Comparison of ENCODE assay signal across 20 cellular contexts in genomic region chr7:134502972-134503371, GRCh38. TPM values are rescaled to one million over a fixed set of nuclear protein-coding genes. Genes with fewer than 3 reads are reported as not detected.
A peak's percentile ranks its signal among the peaks of the same experiment; 100 is the strongest.
DNase-seq lines count a peak whose midpoint lies in the region; FAIRE-seq and TF ChIP-seq lines count a peak whose summit lies in the region.
"Had no signal": no experiment of that assay in that cellular context is flagged by ENCODE, and none has a peak within 500 bp of the region (broad histone marks: within the 10 kb centered on the region; RNA-seq: fewer than 3 reads in every experiment).

No MANE protein-coding gene starts in this region.

- intact Hi-C loops in vagina (cut with DNase I), result no loop called here

- H3K4me3 ChIP-seq in vagina, result no peak overlapping the region
- H3K4me3 ChIP-seq: SK-N-MC had no signal

- H3K27ac ChIP-seq in epithelial cell of prostate, result peak overlapping the region; percentile 37
- peak overlapping the region; percentile 68 for H3K27ac ChIP-seq in vagina
- H3K27ac ChIP-seq: SK-N-MC had no signal

- no peaks in the 10 kb centered on the region for H3K36me3 ChIP-seq in vagina
- H3K36me3 ChIP-seq: BE2C had no signal

- DNase-seq in RCC 7860 (ENCODE audit: low spot score) (no peak), epithelial cell of prostate (ENCODE audit: low read depth, low spot score) (no peak), vagina (ENCODE audit: extremely low spot score in 2 of 2) (no peak), RPMI8226 (no peak), epidermal melanocyte (ENCODE audit: insufficient read length, low spot score) (no peak), OCI-M1 (lab: John Stamatoyannopoulos, UW) (no peak)
- DNase-seq: ACHN; BE2C; CD4-positive, CD25-positive, alpha-beta regulatory T cell; H9; KG1; MM.1S; NCI-H1694; NCI-H2081; NCI-H2227 treated with DMSO at 0.1 percent for 48 hours; NCI-H526 treated with DMSO at 0.1 percent for 48 hours had no signal

- no peak for TF ChIP-seq POLR2A in vagina (IDR thresholded peaks at IDR 0.05)

- H3K9me3 ChIP-seq in vagina, result no peaks in the 10 kb centered on the region
- H3K9me3 ChIP-seq: BE2C had no signal

- peak; percentile 37 for FAIRE-seq in G401.6 (lab: Jason Lieb, UNC)
- FAIRE-seq in RCC 7860 (lab: Jason Lieb, UNC), result peak; percentile 82
- FAIRE-seq: D721Med, GM18507 had no signal

- H3K27me3 ChIP-seq in vagina, result no peaks in the 10 kb centered on the region

- TF ChIP-seq CTCF in vagina (IDR thresholded peaks at IDR 0.05), result no peak

- no peaks in the 10 kb centered on the region for H3K4me1 ChIP-seq in vagina
- H3K4me1 ChIP-seq: BE2C had no signal

RNA-seq across cellular contexts. Expression of gene AKR1B10, which starts 24.4 kb away (rescaled TPM):
- total RNA-seq in vagina, result 205 TPM
- total RNA-seq: CD4-positive, CD25-positive, alpha-beta regulatory T cell; H9 had no signal

RNA-seq across cellular contexts. Expression of gene AKR1B1, which starts 44.1 kb away (rescaled TPM):
- total RNA-seq in vagina, result 79.1 TPM

RNA-seq across cellular contexts. Expression of gene AKR1B15, which starts 45.9 kb away (rescaled TPM):
- total RNA-seq in vagina, result 11.5 TPM
- total RNA-seq: CD4-positive, CD25-positive, alpha-beta regulatory T cell; H9 had no signal
